Comparison of ENCODE assay signal across 1 cellular context in the genomic region with DNA sequence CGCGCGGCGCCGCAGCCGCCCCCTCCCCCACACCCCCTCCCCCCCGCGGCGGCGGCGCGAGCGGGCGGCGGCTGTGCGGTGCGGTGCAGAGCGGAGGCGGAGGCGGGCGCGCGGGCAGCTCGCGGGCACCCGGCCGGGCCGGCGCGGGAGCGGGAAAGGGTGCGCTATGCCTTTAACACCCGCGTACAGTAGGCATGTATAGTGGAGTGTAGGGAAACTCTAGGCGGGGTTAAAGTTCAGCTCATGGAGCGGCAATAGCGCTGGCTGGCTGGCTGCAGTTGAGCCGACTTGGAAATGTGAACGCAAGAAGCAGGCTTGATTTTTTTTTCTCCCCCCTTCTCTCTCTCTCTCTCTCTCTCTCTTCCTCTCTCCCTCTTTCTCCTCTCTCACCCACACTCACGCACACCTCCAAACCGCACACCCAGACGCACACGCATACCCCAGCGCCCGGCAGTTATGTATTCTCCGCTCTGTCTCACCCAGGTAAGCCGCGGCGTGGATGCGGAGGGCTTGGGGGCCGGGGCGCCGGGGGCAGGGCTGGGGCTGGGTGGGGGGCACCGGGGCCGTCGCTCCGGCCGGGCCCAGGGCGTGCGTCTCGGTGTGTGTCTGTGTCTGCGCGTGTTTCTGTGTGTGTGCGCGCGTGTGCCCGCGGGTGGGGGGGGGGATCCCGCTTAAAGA.
TF ChIP-seq lines count a peak whose summit lies in the region.

NFIA (plus strand) TSS at position 226 of the 678 bp plus-strand sequence.

TF ChIP-seq in HEK293, 187 proteins besides CTCF, POLR2A, EP300 and RAD21 (continued from another document and continues in another):
- TF ChIP-seq ZNF600 (tag by site-specific recombination; IDR thresholded peaks at IDR 0.05) (peak; percentile 70; the same call in 1 of the 2 replicates), KLF8 (tag by site-specific recombination; IDR thresholded peaks at IDR 0.05) (peak; percentile 65; the same call in 1 of the 2 replicates), ZNF175 (tag by site-specific recombination; IDR thresholded peaks at IDR 0.05) (no peak), ZNF610 (tag by site-specific recombination; IDR thresholded peaks at IDR 0.05; ENCODE audit: borderline replicate concordance) (peak; percentile 93), ZNF747 (tag by site-specific recombination; IDR thresholded peaks at IDR 0.05) (no peak), ZNF654 (tag by site-specific recombination; IDR thresholded peaks at IDR 0.05; ENCODE audit: low read depth) (no peak), ZNF433 (tag by site-specific recombination; IDR thresholded peaks at IDR 0.05; ENCODE audit: low read depth) (no peak), ZNF768 (tag by site-specific recombination; IDR thresholded peaks at IDR 0.05) (no peak), ZNF2 (tag by site-specific recombination; IDR thresholded peaks at IDR 0.05) (peak; percentile 45; the same call in 1 of the 2 replicates), ZNF701 (tag by site-specific recombination; IDR thresholded peaks at IDR 0.05) (no peak), PATZ1 (tag by site-specific recombination; IDR thresholded peaks at IDR 0.05) (peak; percentile 78), ZNF830 (tag by site-specific recombination; IDR thresholded peaks at IDR 0.05; ENCODE audit: low read depth) (no peak), ZNF223 (tag by site-specific recombination; IDR thresholded peaks at IDR 0.05) (no peak), ZNF341 (tag by site-specific recombination; IDR thresholded peaks at IDR 0.05; ENCODE audit: low read depth) (peak; percentile 16; the same call in 1 of the 2 replicates), ZNF174 (tag by site-specific recombination; IDR thresholded peaks at IDR 0.05) (no peak), ZNF560 (tag by site-specific recombination; IDR thresholded peaks at IDR 0.05; ENCODE audit: borderline replicate concordance) (no peak), ZNF645 (tag by site-specific recombination; IDR thresholded peaks at IDR 0.05) (no peak), ZSCAN5A (tag by site-specific recombination; IDR thresholded peaks at IDR 0.05) (no peak), ZNF473 (tag by site-specific recombination; IDR thresholded peaks at IDR 0.05) (no peak), ZNF211 (tag by site-specific recombination; IDR thresholded peaks at IDR 0.05; ENCODE audit: low read depth) (no peak), ZNF404 (tag by site-specific recombination; IDR thresholded peaks at IDR 0.05) (no peak), ZNF391 (tag by site-specific recombination; IDR thresholded peaks at IDR 0.05; ENCODE audit: borderline replicate concordance, low read depth) (peak; percentile 60; the same call in 1 of the 2 replicates), ZNF623 (tag by site-specific recombination; IDR thresholded peaks at IDR 0.05) (no peak), ZNF184 (tag by site-specific recombination; IDR thresholded peaks at IDR 0.05) (no peak), ZNF423 (tag by site-specific recombination; IDR thresholded peaks at IDR 0.05) (no peak), ZNF214 (tag by site-specific recombination; IDR thresholded peaks at IDR 0.05; ENCODE audit: borderline replicate concordance) (no peak), ZNF221 (tag by site-specific recombination; IDR thresholded peaks at IDR 0.05; ENCODE audit: borderline replicate concordance) (no peak), ZNF670 (tag by site-specific recombination; IDR thresholded peaks at IDR 0.05; ENCODE audit: low read depth) (no peak), GLI4 (tag by site-specific recombination; IDR thresholded peaks at IDR 0.05) (0 out of 2 replicates have a peak, but pooled peaks have one; percentile 54), ZNF366 (tag by site-specific recombination; conservative IDR thresholded peaks at IDR 0.05) (peak; percentile 81), ZNF521 (tag by site-specific recombination; IDR thresholded peaks at IDR 0.05) (no peak), TCF7L2 (IDR thresholded peaks at IDR 0.05; ENCODE audit: borderline replicate concordance, low read depth, low read length) (no peak), BCL11B (tag by site-specific recombination; IDR thresholded peaks at IDR 0.05; ENCODE audit: low read depth) (peak; percentile 80), ZNF18 (tag by site-specific recombination; IDR thresholded peaks at IDR 0.05) (peak; percentile 49; the same call in 1 of the 2 replicates), ZBTB6 (tag by site-specific recombination; IDR thresholded peaks at IDR 0.05) (peak; percentile 90), KLF7 (tag by site-specific recombination; IDR thresholded peaks at IDR 0.05; ENCODE audit: borderline replicate concordance) (peak; percentile 26; the same call in 1 of the 2 replicates), ZFP41 (tag by site-specific recombination; IDR thresholded peaks at IDR 0.05; ENCODE audit: borderline replicate concordance) (no peak), YY1 (tag by site-specific recombination; IDR thresholded peaks at IDR 0.05) (no peak), ZNF132 (tag by site-specific recombination; IDR thresholded peaks at IDR 0.05; ENCODE audit: borderline replicate concordance) (no peak), ZBTB44 (tag by site-specific recombination; IDR thresholded peaks at IDR 0.05) (no peak)
- TF ChIP-seq, protein P1, sequence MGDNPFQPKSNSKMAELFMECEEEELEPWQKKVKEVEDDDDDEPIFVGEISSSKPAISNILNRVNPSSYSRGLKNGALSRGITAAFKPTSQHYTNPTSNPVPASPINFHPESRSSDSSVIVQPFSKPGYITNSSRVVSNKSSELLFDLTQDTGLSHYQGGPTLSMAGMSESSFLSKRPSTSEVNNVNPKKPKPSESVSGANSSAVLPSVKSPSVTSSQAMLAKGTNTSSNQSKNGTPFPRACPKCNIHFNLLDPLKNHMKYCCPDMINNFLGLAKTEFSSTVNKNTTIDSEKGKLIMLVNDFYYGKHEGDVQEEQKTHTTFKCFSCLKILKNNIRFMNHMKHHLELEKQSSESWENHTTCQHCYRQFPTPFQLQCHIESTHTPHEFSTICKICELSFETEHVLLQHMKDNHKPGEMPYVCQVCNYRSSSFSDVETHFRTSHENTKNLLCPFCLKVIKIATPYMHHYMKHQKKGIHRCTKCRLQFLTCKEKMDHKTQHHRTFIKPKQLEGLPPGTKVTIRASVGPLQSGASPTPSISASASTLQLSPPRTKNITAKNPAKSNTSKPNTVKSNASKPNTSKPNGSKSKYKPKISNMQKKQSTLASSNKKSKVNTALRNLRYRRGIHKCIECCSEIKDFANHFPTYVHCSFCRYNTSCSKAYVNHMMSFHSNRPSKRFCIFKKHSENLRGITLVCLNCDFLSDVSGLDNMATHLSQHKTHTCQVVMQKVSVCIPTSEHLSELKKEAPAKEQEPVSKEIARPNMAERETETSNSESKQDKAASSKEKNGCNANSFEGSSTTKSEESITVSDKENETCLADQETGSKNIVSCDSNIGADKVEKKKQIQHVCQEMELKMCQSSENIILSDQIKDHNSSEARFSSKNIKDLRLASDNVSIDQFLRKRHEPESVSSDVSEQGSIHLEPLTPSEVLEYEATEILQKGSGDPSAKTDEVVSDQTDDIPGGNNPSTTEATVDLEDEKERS (tag by site-specific recombination; IDR thresholded peaks at IDR 0.05): no peak
- TF ChIP-seq, protein P2, sequence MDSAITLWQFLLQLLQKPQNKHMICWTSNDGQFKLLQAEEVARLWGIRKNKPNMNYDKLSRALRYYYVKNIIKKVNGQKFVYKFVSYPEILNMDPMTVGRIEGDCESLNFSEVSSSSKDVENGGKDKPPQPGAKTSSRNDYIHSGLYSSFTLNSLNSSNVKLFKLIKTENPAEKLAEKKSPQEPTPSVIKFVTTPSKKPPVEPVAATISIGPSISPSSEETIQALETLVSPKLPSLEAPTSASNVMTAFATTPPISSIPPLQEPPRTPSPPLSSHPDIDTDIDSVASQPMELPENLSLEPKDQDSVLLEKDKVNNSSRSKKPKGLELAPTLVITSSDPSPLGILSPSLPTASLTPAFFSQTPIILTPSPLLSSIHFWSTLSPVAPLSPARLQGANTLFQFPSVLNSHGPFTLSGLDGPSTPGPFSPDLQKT (IDR thresholded peaks at IDR 0.05; ENCODE audit: borderline replicate concordance, low read depth, low read length): no peak
- TF ChIP-seq, protein P3, sequence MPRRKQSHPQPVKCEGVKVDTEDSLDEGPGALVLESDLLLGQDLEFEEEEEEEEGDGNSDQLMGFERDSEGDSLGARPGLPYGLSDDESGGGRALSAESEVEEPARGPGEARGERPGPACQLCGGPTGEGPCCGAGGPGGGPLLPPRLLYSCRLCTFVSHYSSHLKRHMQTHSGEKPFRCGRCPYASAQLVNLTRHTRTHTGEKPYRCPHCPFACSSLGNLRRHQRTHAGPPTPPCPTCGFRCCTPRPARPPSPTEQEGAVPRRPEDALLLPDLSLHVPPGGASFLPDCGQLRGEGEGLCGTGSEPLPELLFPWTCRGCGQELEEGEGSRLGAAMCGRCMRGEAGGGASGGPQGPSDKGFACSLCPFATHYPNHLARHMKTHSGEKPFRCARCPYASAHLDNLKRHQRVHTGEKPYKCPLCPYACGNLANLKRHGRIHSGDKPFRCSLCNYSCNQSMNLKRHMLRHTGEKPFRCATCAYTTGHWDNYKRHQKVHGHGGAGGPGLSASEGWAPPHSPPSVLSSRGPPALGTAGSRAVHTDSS (tag by site-specific recombination; IDR thresholded peaks at IDR 0.05): no peak
- TF ChIP-seq, protein P4, sequence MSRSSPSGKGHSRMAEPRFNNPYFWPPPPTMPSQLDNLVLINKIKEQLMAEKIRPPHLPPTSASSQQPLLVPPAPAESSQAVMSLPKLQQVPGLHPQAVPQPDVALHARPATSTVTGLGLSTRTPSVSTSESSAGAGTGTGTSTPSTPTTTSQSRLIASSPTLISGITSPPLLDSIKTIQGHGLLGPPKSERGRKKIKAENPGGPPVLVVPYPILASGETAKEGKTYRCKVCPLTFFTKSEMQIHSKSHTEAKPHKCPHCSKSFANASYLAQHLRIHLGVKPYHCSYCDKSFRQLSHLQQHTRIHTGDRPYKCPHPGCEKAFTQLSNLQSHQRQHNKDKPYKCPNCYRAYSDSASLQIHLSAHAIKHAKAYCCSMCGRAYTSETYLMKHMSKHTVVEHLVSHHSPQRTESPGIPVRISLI (tag by site-specific recombination; IDR thresholded peaks at IDR 0.05): no peak
